Comparison of ENCODE assay signal across 32 cellular contexts in genomic region chr10:435397-435796, GRCh38.
"Had no signal": no experiment of that assay in that cellular context is flagged by ENCODE, and none has a peak within 500 bp of the region (broad histone marks: within the 10 kb centered on the region; RNA-seq: fewer than 3 reads in every experiment).

No MANE protein-coding gene starts in this region.

- H3K9me3 Mint-ChIP-seq: activated CD4-positive, alpha-beta T cell treated with anti-CD3 and anti-CD28 coated beads, Interleukin-2, amount 10 ng/mL, durations not matched to agents 7 days and 5 days had no signal

- H3K36me3 ChIP-seq: breast epithelium, Peyer's patch had no signal

- H3K4me3 ChIP-seq: adrenal gland, body of pancreas, breast epithelium, Peyer's patch, SJSA1 had no signal

- H3K27ac Mint-ChIP-seq: activated CD4-positive, alpha-beta T cell treated with anti-CD3 and anti-CD28 coated beads for 36 hours; activated CD4-positive, alpha-beta T cell treated with anti-CD3 and anti-CD28 coated beads, Interleukin-2, amount 10 ng/mL, durations not matched to agents 7 days and 5 days; activated CD8-positive, alpha-beta T cell treated with anti-CD3 and anti-CD28 coated beads, Interleukin-2, amount 10 ng/mL, durations not matched to agents 7 days and 5 days; activated naive CD4-positive, alpha-beta T cell treated with anti-CD3 and anti-CD28 coated beads, Interleukin-2, amount 10 ng/mL, durations not matched to agents 7 days and 5 days; activated T-cell treated with anti-CD3 and anti-CD28 coated beads, Interleukin-2, amount 50 U/mL, for 24 hours had no signal

- H3K4me2 ChIP-seq: SK-N-SH had no signal

- H3K27me3 Mint-ChIP-seq: activated CD4-positive, alpha-beta T cell treated with anti-CD3 and anti-CD28 coated beads for 36 hours had no signal

- H3K4me3 Mint-ChIP-seq: activated CD4-positive, alpha-beta T cell treated with anti-CD3 and anti-CD28 coated beads for 36 hours; activated CD4-positive, alpha-beta T cell treated with anti-CD3 and anti-CD28 coated beads, Interleukin-2, amount 10 ng/mL, durations not matched to agents 7 days and 5 days; activated CD8-positive, alpha-beta T cell treated with anti-CD3 and anti-CD28 coated beads, Interleukin-2, amount 10 ng/mL, durations not matched to agents 7 days and 5 days; activated naive CD4-positive, alpha-beta T cell treated with anti-CD3 and anti-CD28 coated beads, Interleukin-2, amount 10 ng/mL, durations not matched to agents 7 days and 5 days; activated T-cell treated with anti-CD3 and anti-CD28 coated beads, Interleukin-2, amount 50 U/mL, for 24 hours had no signal

- DNase-seq: activated CD4-positive, alpha-beta T cell treated with anti-CD3 and anti-CD28 coated beads for 36 hours; activated CD4-positive, alpha-beta T cell treated with anti-CD3 and anti-CD28 coated beads, Interleukin-2, amount 10 ng/mL, durations not matched to agents 7 days and 5 days; activated CD4-positive, alpha-beta T cell treated with anti-CD3 and anti-CD28 coated beads, Interleukin-2, amount 50 U/mL, for 48 hours; activated CD8-positive, alpha-beta T cell treated with anti-CD3 and anti-CD28 coated beads, Interleukin-2, amount 10 ng/mL, durations not matched to agents 7 days and 5 days; activated gamma-delta T cell treated with Interleukin-2 at 50 U/mL for 16 hours; activated naive CD4-positive, alpha-beta T cell treated with anti-CD3 and anti-CD28 coated beads, Interleukin-2, amount 10 ng/mL, durations not matched to agents 7 days and 5 days; activated T-cell treated with anti-CD3 and anti-CD28 coated beads, Interleukin-2, amount 50 U/mL, for 24 hours; adrenal gland; body of pancreas; Kasumi-1; KG1; MM.1S; MV-4-11; NCI-H1092; NCI-H1436 treated with DMSO at 0.1 percent for 48 hours; NCI-H187; NCI-H2029 treated with DMSO at 0.1 percent for 48 hours; NCI-H2107; NCI-H2171; NCI-H510A; NCI-H526; NCI-H748 treated with DMSO at 0.1 percent for 48 hours; NK-92 treated with Interleukin-12 subunit alpha and Interleukin-12 subunit beta, amount 100 ng/mL, for 24 hours; PC-3; Peyer's patch; RPMI8226; SHP77 treated with DMSO at 0.1 percent for 48 hours; SK-N-SH; T-helper 2 cell; T1000 had no signal

- H3K4me1 ChIP-seq: adrenal gland, body of pancreas, breast epithelium, Peyer's patch, SJSA1 had no signal

- H3K27ac ChIP-seq: adrenal gland, body of pancreas, breast epithelium, Peyer's patch, SJSA1 had no signal

- H3K27me3 ChIP-seq: adrenal gland, body of pancreas, breast epithelium, Peyer's patch, SJSA1 had no signal

- H3K9me3 ChIP-seq: adrenal gland, body of pancreas, breast epithelium, Peyer's patch, SJSA1, SK-N-SH had no signal
